ENCODE assay signal across 1 cellular context in genomic region chr20:62448038-62448437, GRCh38.
A peak's percentile ranks its signal among the peaks of the same experiment; 100 is the strongest.
TF ChIP-seq lines count a peak whose summit lies in the region.

No MANE protein-coding gene starts in this region.

TF ChIP-seq in GM12878, 131 proteins besides CTCF, POLR2A, EP300 and RAD21 (continued from another document):
- TF ChIP-seq SKIL (IDR thresholded peaks at IDR 0.05; ENCODE audit: low read depth, poor library complexity, severe bottlenecking) (no peak), POLR2AphosphoS2 (IDR thresholded peaks at IDR 0.05; ENCODE audit: low read depth, low read length) (no peak), RB1 (IDR thresholded peaks at IDR 0.05; ENCODE audit: borderline replicate concordance) (no peak)
- TF ChIP-seq, protein P1, sequence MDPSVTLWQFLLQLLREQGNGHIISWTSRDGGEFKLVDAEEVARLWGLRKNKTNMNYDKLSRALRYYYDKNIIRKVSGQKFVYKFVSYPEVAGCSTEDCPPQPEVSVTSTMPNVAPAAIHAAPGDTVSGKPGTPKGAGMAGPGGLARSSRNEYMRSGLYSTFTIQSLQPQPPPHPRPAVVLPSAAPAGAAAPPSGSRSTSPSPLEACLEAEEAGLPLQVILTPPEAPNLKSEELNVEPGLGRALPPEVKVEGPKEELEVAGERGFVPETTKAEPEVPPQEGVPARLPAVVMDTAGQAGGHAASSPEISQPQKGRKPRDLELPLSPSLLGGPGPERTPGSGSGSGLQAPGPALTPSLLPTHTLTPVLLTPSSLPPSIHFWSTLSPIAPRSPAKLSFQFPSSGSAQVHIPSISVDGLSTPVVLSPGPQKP (IDR thresholded peaks at IDR 0.05; ENCODE audit: low read depth, low read length): peak; percentile 29; the same call in 1 of the 2 replicates
